Comparison of ENCODE assay signal across 15 cellular contexts in genomic region chr10:116836902-116837513, GRCh38. TPM values are rescaled to one million over a fixed set of nuclear protein-coding genes. Genes with fewer than 3 reads are reported as not detected.
A peak's percentile ranks its signal among the peaks of the same experiment; 100 is the strongest.
DNase-seq lines count a peak whose midpoint lies in the region; ATAC-seq, FAIRE-seq and TF ChIP-seq lines count a peak whose summit lies in the region.
"Had no signal": no experiment of that assay in that cellular context is flagged by ENCODE, and none has a peak within 500 bp of the region (broad histone marks: within the 10 kb centered on the region; RNA-seq: fewer than 3 reads in every experiment).

No MANE protein-coding gene starts in this region.

- no peak for TF ChIP-seq RAD21 in HepG2 (CRISPR knock-in tag; IDR thresholded peaks at IDR 0.05)

- TF ChIP-seq CTCF in HepG2 (CRISPR knock-in tag; IDR thresholded peaks at IDR 0.05), result peak; percentile 26
- no peak for TF ChIP-seq CTCF in right lobe of liver (IDR thresholded peaks at IDR 0.05)
- TF ChIP-seq CTCF in esophagus muscularis mucosa (IDR thresholded peaks at IDR 0.05), result no peak

- H3K27me3 ChIP-seq in HepG2 (ENCODE audit: control insufficient read depth in 1 of 2, insufficient read depth in 2 of 2, low read length in 2 of 2) (peaks cover 1 to 6% of the 10 kb centered on the region in 2 experiments; a peak in 2 of 5 replicates), right lobe of liver (no peaks in the 10 kb centered on the region), esophagus muscularis mucosa (no peaks in the 10 kb centered on the region)
- H3K27me3 ChIP-seq: stomach had no signal

- no TSS peak for BruUV-seq in HepG2 (replicated peaks; lab: Mats Ljungman, UMichigan)

- H3K36me3 ChIP-seq in HepG2 (replicated peaks in 1 of 2; ENCODE audit: control insufficient read depth in 1 of 2, insufficient read depth in 2 of 2, low read length in 2 of 2), result no peaks in the 10 kb centered on the region
- no peaks in the 10 kb centered on the region for H3K36me3 ChIP-seq in right lobe of liver
- peaks cover 0 to 20% (median 2%) of the 10 kb centered on the region in 4 donors for H3K36me3 ChIP-seq in esophagus muscularis mucosa

- no peaks in the 10 kb centered on the region for H4K20me1 ChIP-seq in HepG2 (ENCODE audit: insufficient read depth, low read length)

- TF ChIP-seq POLR2A in HepG2 (IDR thresholded peaks at IDR 0.05; ENCODE audit: insufficient read depth in 1 of 2, low read depth in 2 of 2, low read length in 2 of 2) (no peak), right lobe of liver (IDR thresholded peaks at IDR 0.05) (no peak), esophagus muscularis mucosa (IDR thresholded peaks at IDR 0.05; ENCODE audit: low read depth) (no peak)

- H3K4me1 ChIP-seq in HepG2 (ENCODE audit: insufficient read depth, low read length) (peaks cover 22% of the 10 kb centered on the region), right lobe of liver (peaks cover 0 to 36% (median 8%) of the 10 kb centered on the region in 4 donors), esophagus muscularis mucosa (no peaks in the 10 kb centered on the region)
- H3K4me1 ChIP-seq: stomach had no signal

- DNase-seq in HepG2 (ENCODE audit: low spot score) (no peak), right lobe of liver (no peak), NCI-H748 (lab: John Stamatoyannopoulos, UW; ENCODE audit: unreplicated experiment) (peak; percentile 68), esophagus muscularis mucosa (ENCODE audit: extremely low spot score) (peak; percentile 57), germinal center (ENCODE audit: low spot score) (no peak), cerebellar nuclear complex (lab: John Stamatoyannopoulos, UW) (no peak), cerebellar cortex (ENCODE audit: low spot score) (no peak)
- DNase-seq: activated CD4-positive, alpha-beta T cell treated with anti-CD3 and anti-CD28 coated beads, Interleukin-2, amount 50 U/mL, for 48 hours; activated effector memory CD4-positive, alpha-beta T cell treated with Interleukin-2 at 50 U/mL for 16 hours; mucosa of descending colon; stomach; T-helper 2 cell had no signal

- CTCF ChIA-PET in HepG2 (lab: Yijun Ruan, JAX; ENCODE audit: low intra/inter-chr PET ratio, low total read pairs), result no interaction called here

- FAIRE-seq in HepG2 (lab: Jason Lieb, UNC), result no peak

- no peak for TF ChIP-seq EP300 in HepG2 (IDR thresholded peaks at IDR 0.05; ENCODE audit: low read depth in 2 of 2, low read length in 2 of 2)
- no peak for TF ChIP-seq EP300 in HepG2 (CRISPR knock-in tag; IDR thresholded peaks at IDR 0.05; ENCODE audit: borderline replicate concordance)
- TF ChIP-seq EP300 in esophagus muscularis mucosa (IDR thresholded peaks at IDR 0.05), result no peak

- POLR2A ChIA-PET in HepG2 (lab: Yijun Ruan, JAX), result no interaction called here

- ATAC-seq in HepG2 (no peak), right lobe of liver (no peak), HG03159 (IDR thresholded peaks at IDR 0.05; ENCODE audit: unreplicated experiment) (no peak)
- ATAC-seq: mucosa of descending colon had no signal

- 75% methylated on average over 8 of the region's 8 CpGs for WGBS in HepG2 (ENCODE audit: low lambda C conversion rate)
- 81% methylated on average over 8 of the region's 8 CpGs for WGBS in right lobe of liver (ENCODE audit: insufficient coverage, low coverage, low lambda C conversion rate, missing lambda C conversion rate)
- WGBS in esophagus muscularis mucosa, result 80% methylated on average over 8 of the region's 8 CpGs

- no peak overlapping the region for H3K4me3 ChIP-seq in HepG2 (replicated peaks in 1 of 3; ENCODE audit: insufficient read depth in 1 of 3, low read depth in 2 of 3, low read length in 3 of 3)
- no peak overlapping the region for H3K4me3 ChIP-seq in right lobe of liver
- no peak overlapping the region for H3K4me3 ChIP-seq in esophagus muscularis mucosa
- H3K4me3 ChIP-seq: mucosa of descending colon, stomach had no signal

- intact Hi-C loops in HepG2 (cut with micrococcal nuclease; ENCODE audit: unreplicated experiment), result loop anchor here (2.0 kb wide), 1 partner anchor 338 kb away; no protein-coding TSS in a partner anchor
- intact Hi-C loops in right lobe of liver (cut with DNase I), result no loop called here
- intact Hi-C loops in esophagus muscularis mucosa (cut with DNase I), result no loop called here

- no peak overlapping the region for H3K4me2 ChIP-seq in HepG2 (ENCODE audit: low read depth, low read length)

- no peak overlapping the region for H2AFZ ChIP-seq in HepG2 (ENCODE audit: low read length)

- H3K9ac ChIP-seq in HepG2 (ENCODE audit: insufficient read depth, low read depth, low read length), result no peak overlapping the region

- no peaks in the 10 kb centered on the region for H3K79me2 ChIP-seq in HepG2 (ENCODE audit: insufficient read depth, low read length)

- no peaks in the 10 kb centered on the region for H3K9me3 ChIP-seq in HepG2 (ENCODE audit: low read length)
- no peaks in the 10 kb centered on the region for H3K9me3 ChIP-seq in right lobe of liver
- no peaks in the 10 kb centered on the region for H3K9me3 ChIP-seq in esophagus muscularis mucosa
- H3K9me3 ChIP-seq: mucosa of descending colon, stomach had no signal

- H3K27ac ChIP-seq in HepG2 (ENCODE audit: extremely low read length, insufficient read depth, low read length) (no peak overlapping the region), right lobe of liver (no peak overlapping the region), esophagus muscularis mucosa (replicated peaks in 1 of 4) (no peak overlapping the region)
- H3K27ac ChIP-seq: epithelial cell of prostate, stomach had no signal

- in situ Hi-C loops in HepG2 (cut with HindIII; ENCODE audit: extremely low pct_ligation_motif_present, low pct_unique_long_range_greater_than_20kb), result no loop called here

TF ChIP-seq in HepG2, 621 proteins besides CTCF, POLR2A, EP300 and RAD21:
- TF ChIP-seq STAG1 (CRISPR knock-in tag; IDR thresholded peaks at IDR 0.05) (peak; percentile 48), ZBTB25 (CRISPR knock-in tag; IDR thresholded peaks at IDR 0.05) (no peak)
TF ChIP-seq in HepG2: peak in this region for 1.

RNA-seq across cellular contexts. Expression of gene ENO4, which starts 12.3 kb away (rescaled TPM):
- total RNA-seq in HepG2 (2016; rRNA removed; fragmentation: Illumina TruSeq; extraction: Trizol) (not detected in 2 replicates), right lobe of liver (not detected), esophagus muscularis mucosa (1 to 10 TPM in 1 of 4 donors, under 1 TPM in 2, not detected in 1; 0.17 to 1.1 (median 0.29) TPM)
- total RNA-seq in HepG2 (2016; cell fraction: cytosol; rRNA removed; fragmentation: Illumina TruSeq; extraction: Trizol; ENCODE audit: low read depth), result not detected in 2 replicates
- total RNA-seq in HepG2 (2016; cell fraction: insoluble cytoplasmic fraction; rRNA removed; fragmentation: Illumina TruSeq; extraction: Trizol), result not detected in 2 replicates
- total RNA-seq in HepG2 (2016; cell fraction: membrane; rRNA removed; fragmentation: Illumina TruSeq; extraction: Trizol), result not detected in 2 replicates
- not detected in 2 replicates for total RNA-seq in HepG2 (2016; cell fraction: nucleus; rRNA removed; fragmentation: Illumina TruSeq; extraction: Trizol)
- not detected in 2 replicates for polyA plus RNA-seq in HepG2 (2011; rRNA removed)
- polyA plus RNA-seq in HepG2 (2011; cell fraction: cytosol; rRNA removed), result not detected in 2 replicates
- polyA plus RNA-seq in HepG2 (2011; cell fraction: nucleus; rRNA removed), result not detected in 2 replicates
- polyA plus RNA-seq in HepG2 (2012), result 0.21 TPM in 1 of 2 replicates, not detected in the other
- polyA plus RNA-seq in HepG2 (2016; cell fraction: cytosol; fragmentation: Illumina TruSeq; extraction: Trizol; ENCODE audit: low read depth), result not detected in 2 replicates
- not detected in 2 replicates for polyA plus RNA-seq in HepG2 (2016; cell fraction: insoluble cytoplasmic fraction; fragmentation: Illumina TruSeq; extraction: Trizol; ENCODE audit: low read depth)
- polyA plus RNA-seq in HepG2 (2016; cell fraction: membrane; fragmentation: Illumina TruSeq; extraction: Trizol; ENCODE audit: low read depth), result not detected in 2 replicates
- not detected in 2 replicates for polyA plus RNA-seq in HepG2 (2016; cell fraction: nucleus; fragmentation: Illumina TruSeq; extraction: Trizol; ENCODE audit: insufficient read depth, low read depth)
- polyA minus RNA-seq in HepG2 (2011; rRNA and poly(A)+ RNA removed; ENCODE audit: low replicate concordance), result not detected in 2 replicates
- polyA minus RNA-seq in HepG2 (2011; cell fraction: cytosol; rRNA and poly(A)+ RNA removed), result not detected in 2 replicates
- not detected in 2 replicates for polyA minus RNA-seq in HepG2 (2011; cell fraction: nucleus; rRNA and poly(A)+ RNA removed)
- total RNA-seq: cardiac septum had no signal

Comparison
In these comparisons a context has a peak if more than half of its experiments do, and no peak if none do; other contexts are left out.
1. DNase-seq: peak in NCI-H748 (single experiment) and esophagus muscularis mucosa (single experiment); none in HepG2 (single experiment), right lobe of liver (0 of 3), germinal center (single experiment), cerebellar nuclear complex (0 of 2) and cerebellar cortex (single experiment).